In the genomic region with DNA sequence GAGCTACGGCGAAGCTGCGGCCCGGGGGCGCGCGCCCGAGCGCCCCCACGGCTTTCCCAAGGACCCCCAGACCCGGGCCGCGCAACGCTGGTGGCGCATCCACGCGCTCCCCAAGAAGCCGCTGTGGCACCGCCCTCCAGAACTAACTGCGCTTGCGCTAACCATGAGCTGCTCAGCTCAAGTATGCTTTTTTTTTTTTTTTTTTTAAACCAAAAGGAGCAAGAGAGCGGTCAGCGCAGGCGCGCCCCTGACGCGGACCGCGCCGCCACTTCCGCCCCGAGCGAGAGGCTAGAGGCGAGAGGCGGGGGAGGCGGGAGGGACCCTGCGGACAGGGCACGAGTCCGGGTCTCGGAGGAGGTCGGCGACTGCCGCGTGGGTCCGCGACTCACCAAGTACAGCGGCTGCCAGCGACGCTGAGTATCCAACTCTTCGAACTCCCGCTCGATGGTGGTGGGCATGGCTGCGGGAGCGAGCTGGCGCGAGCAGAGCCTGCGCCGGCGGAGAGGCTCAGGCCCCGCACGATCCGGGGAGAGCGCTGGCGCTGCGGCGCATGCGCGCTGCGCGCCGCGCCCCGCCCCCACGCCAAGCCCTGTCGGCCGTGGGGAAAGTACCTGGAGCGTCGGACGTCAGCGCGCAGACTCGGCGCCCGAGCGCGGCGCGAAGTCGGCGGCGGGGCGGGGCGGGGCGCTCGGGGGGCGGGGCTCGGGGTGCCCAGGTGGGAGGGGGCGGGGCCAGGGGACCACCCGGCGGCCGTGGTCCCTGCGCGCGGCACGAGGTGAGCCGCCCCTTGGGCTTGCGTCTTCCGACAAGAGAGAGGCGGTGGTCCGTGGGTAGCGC, we compare ENCODE assay signal across 8 cellular contexts. TPM values are rescaled to one million over a fixed set of nuclear protein-coding genes. Genes with fewer than 3 reads are reported as not detected.
DNase-seq lines count a peak whose midpoint lies in the region; ATAC-seq, FAIRE-seq and TF ChIP-seq lines count a peak whose summit lies in the region.

A gene (minus strand): TSS at position 554 of the 837 bp plus-strand sequence. CDS start 96 bp downstream, at position 458.

- POLR2A ChIA-PET in HepG2 (lab: Yijun Ruan, JAX) = interaction anchor here (0.6 to 2.2 kb wide), 46 partner anchors 8 to 605 kb away, joined by 3 to 33 read pairs (median 4); a partner anchor contains a TSS

- peaks cover 44% of the 10 kb centered on the region for H3K79me2 ChIP-seq in HepG2 (ENCODE audit: insufficient read depth, low read length)

- BruUV-seq in HepG2 (replicated peaks; lab: Mats Ljungman, UMichigan) = no TSS peak

- FAIRE-seq in HepG2 (lab: Jason Lieb, UNC) = peak; percentile 32

- H3K9ac ChIP-seq in HepG2 (ENCODE audit: insufficient read depth, low read depth, low read length) = peak within 1 kb of the TSS; percentile 96

- no peak for TF ChIP-seq CTCF in HepG2 (CRISPR knock-in tag; IDR thresholded peaks at IDR 0.05)

- peak within 1 kb of the TSS; percentile 81 for H3K4me2 ChIP-seq in HepG2 (ENCODE audit: low read depth, low read length)

- H3K27ac ChIP-seq in HepG2 (ENCODE audit: extremely low read length, insufficient read depth, low read length) = peak within 1 kb of the TSS; percentile 99

- no peaks in the 10 kb centered on the region for H4K20me1 ChIP-seq in HepG2 (ENCODE audit: insufficient read depth, low read length)

- H2AFZ ChIP-seq in HepG2 (ENCODE audit: low read length) = no peak within 1 kb of the TSS

- ATAC-seq in GM19397 (IDR thresholded peaks at IDR 0.05; ENCODE audit: unreplicated experiment) = peak; percentile 77
- ATAC-seq in HG03565 (IDR thresholded peaks at IDR 0.05; ENCODE audit: unreplicated experiment) = peak; percentile 62
- ATAC-seq in HepG2 = peak; percentile 90

- TF ChIP-seq POLR2A in HepG2 (IDR thresholded peaks at IDR 0.05; ENCODE audit: insufficient read depth in 1 of 2, low read depth in 2 of 2, low read length in 2 of 2) = peak; percentile 94 to 99

- H3K36me3 ChIP-seq in HepG2 (replicated peaks in 1 of 2; ENCODE audit: control insufficient read depth in 1 of 2, insufficient read depth in 2 of 2, low read length in 2 of 2) = no peaks in the 10 kb centered on the region; a peak in 1 of 5 replicates

- 3% methylated on average over 20 of the region's 111 CpGs for WGBS in HepG2 (ENCODE audit: low lambda C conversion rate)

- CTCF ChIA-PET in HepG2 (lab: Yijun Ruan, JAX; ENCODE audit: low intra/inter-chr PET ratio, low total read pairs) = no interaction called here

- in situ Hi-C loops in HepG2 (cut with HindIII; ENCODE audit: extremely low pct_ligation_motif_present, low pct_unique_long_range_greater_than_20kb) = no loop called here

- H3K9me3 ChIP-seq in HepG2 (ENCODE audit: low read length) = no peaks in the 10 kb centered on the region

- H3K4me3 ChIP-seq in HepG2 (replicated peaks in 1 of 3; ENCODE audit: insufficient read depth in 1 of 3, low read depth in 2 of 3, low read length in 3 of 3) = peak within 1 kb of the TSS; percentile 76 to 94 (median 83)

- intact Hi-C loops in HepG2 (cut with micrococcal nuclease; ENCODE audit: unreplicated experiment) = no loop called here

- DNase-seq in CD1c-positive myeloid dendritic cell (ENCODE audit: extremely low spot score) (peak; percentile 97), NCI-H748 treated with DMSO at 0.1 percent for 48 hours (lab: John Stamatoyannopoulos, UW) (peak; percentile 84), dedifferentiated amniotic fluid mesenchymal stem cell (ENCODE audit: extremely low spot score) (peak; percentile 95), HepG2 (ENCODE audit: low spot score) (peak; percentile 90)
- peak; percentile 78 to 84 for DNase-seq in activated CD4-positive, alpha-beta T cell treated with anti-CD3 and anti-CD28 coated beads, Interleukin-2, amount 50 U/mL, for 24 hours (ENCODE audit: low read depth in 1 of 2, low spot score in 1 of 2)
- DNase-seq in stimulated activated CD4-positive, alpha-beta T cell treated with anti-CD3 and anti-CD28 coated beads, Interleukin-2, amount 100 ng/mL, for 48 hours = peak; percentile 79 to 86

- no peaks in the 10 kb centered on the region; a peak in 1 of 5 replicates for H3K27me3 ChIP-seq in HepG2 (ENCODE audit: control insufficient read depth in 1 of 2, insufficient read depth in 2 of 2, low read length in 2 of 2)

- TF ChIP-seq RAD21 in HepG2 (CRISPR knock-in tag; IDR thresholded peaks at IDR 0.05) = peak; percentile 69

- peaks cover 56% of the 10 kb centered on the region for H3K4me1 ChIP-seq in HepG2 (ENCODE audit: insufficient read depth, low read length)

- TF ChIP-seq EP300 in HepG2 (IDR thresholded peaks at IDR 0.05; ENCODE audit: low read depth in 2 of 2, low read length in 2 of 2) = no peak
- TF ChIP-seq EP300 in HepG2 (CRISPR knock-in tag; IDR thresholded peaks at IDR 0.05; ENCODE audit: borderline replicate concordance) = 0 out of 2 replicates have a peak, but pooled peaks have one; percentile 32

TF ChIP-seq in HepG2, 621 proteins besides CTCF, POLR2A, EP300 and RAD21 (continues in another document):
- TF ChIP-seq, protein P1, sequence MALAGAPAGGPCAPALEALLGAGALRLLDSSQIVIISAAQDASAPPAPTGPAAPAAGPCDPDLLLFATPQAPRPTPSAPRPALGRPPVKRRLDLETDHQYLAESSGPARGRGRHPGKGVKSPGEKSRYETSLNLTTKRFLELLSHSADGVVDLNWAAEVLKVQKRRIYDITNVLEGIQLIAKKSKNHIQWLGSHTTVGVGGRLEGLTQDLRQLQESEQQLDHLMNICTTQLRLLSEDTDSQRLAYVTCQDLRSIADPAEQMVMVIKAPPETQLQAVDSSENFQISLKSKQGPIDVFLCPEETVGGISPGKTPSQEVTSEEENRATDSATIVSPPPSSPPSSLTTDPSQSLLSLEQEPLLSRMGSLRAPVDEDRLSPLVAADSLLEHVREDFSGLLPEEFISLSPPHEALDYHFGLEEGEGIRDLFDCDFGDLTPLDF (CRISPR knock-in tag; IDR thresholded peaks at IDR 0.05) = no peak; the same call in 1 of the 2 replicates
- TF ChIP-seq ZNF33B (CRISPR knock-in tag; IDR thresholded peaks at IDR 0.05) (peak; percentile 72), HDAC1 (CRISPR knock-in tag; IDR thresholded peaks at IDR 0.05) (peak; percentile 77), STAG1 (CRISPR knock-in tag; IDR thresholded peaks at IDR 0.05) (no peak), NR2F6 (IDR thresholded peaks at IDR 0.05) (no peak), NR2F6 (CRISPR knock-in tag; IDR thresholded peaks at IDR 0.05) (peak; percentile 39), CREM (IDR thresholded peaks at IDR 0.05) (peak; percentile 42; the same call in 1 of the 2 replicates), CREM (CRISPR knock-in tag; IDR thresholded peaks at IDR 0.05) (no peak), THYN1 (CRISPR knock-in tag; IDR thresholded peaks at IDR 0.05; ENCODE audit: borderline replicate concordance, low read depth) (no peak), FOXP1 (IDR thresholded peaks at IDR 0.05) (no peak), FOXP1 (CRISPR knock-in tag; IDR thresholded peaks at IDR 0.05) (no peak), HMG20B (CRISPR knock-in tag; conservative IDR thresholded peaks at IDR 0.05) (no peak)
- TF ChIP-seq, protein P2, sequence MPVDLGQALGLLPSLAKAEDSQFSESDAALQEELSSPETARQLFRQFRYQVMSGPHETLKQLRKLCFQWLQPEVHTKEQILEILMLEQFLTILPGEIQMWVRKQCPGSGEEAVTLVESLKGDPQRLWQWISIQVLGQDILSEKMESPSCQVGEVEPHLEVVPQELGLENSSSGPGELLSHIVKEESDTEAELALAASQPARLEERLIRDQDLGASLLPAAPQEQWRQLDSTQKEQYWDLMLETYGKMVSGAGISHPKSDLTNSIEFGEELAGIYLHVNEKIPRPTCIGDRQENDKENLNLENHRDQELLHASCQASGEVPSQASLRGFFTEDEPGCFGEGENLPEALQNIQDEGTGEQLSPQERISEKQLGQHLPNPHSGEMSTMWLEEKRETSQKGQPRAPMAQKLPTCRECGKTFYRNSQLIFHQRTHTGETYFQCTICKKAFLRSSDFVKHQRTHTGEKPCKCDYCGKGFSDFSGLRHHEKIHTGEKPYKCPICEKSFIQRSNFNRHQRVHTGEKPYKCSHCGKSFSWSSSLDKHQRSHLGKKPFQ (CRISPR knock-in tag; IDR thresholded peaks at IDR 0.05; ENCODE audit: insufficient replicate concordance) = no peak
- TF ChIP-seq, protein P3, sequence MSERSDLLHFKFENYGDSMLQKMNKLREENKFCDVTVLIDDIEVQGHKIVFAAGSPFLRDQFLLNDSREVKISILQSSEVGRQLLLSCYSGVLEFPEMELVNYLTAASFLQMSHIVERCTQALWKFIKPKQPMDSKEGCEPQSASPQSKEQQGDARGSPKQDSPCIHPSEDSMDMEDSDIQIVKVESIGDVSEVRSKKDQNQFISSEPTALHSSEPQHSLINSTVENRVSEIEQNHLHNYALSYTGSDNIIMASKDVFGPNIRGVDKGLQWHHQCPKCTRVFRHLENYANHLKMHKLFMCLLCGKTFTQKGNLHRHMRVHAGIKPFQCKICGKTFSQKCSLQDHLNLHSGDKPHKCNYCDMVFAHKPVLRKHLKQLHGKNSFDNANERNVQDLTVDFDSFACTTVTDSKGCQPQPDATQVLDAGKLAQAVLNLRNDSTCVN (CRISPR knock-in tag; IDR thresholded peaks at IDR 0.05; ENCODE audit: borderline replicate concordance) = peak; percentile 62; the same call in 1 of the 2 replicates

RNA-seq across cellular contexts. Expression of the gene that starts here (rescaled TPM):
- total RNA-seq in HepG2 (2016; rRNA removed; fragmentation: Illumina TruSeq; extraction: Trizol) = 41.5 and 50.4 TPM in 2 replicates
- 49.3 and 52.6 TPM in 2 replicates for total RNA-seq in HepG2 (2016; cell fraction: cytosol; rRNA removed; fragmentation: Illumina TruSeq; extraction: Trizol; ENCODE audit: low read depth)
- 38.4 and 56.0 TPM in 2 replicates for total RNA-seq in HepG2 (2016; cell fraction: insoluble cytoplasmic fraction; rRNA removed; fragmentation: Illumina TruSeq; extraction: Trizol)
- 51.7 and 54.4 TPM in 2 replicates for total RNA-seq in HepG2 (2016; cell fraction: membrane; rRNA removed; fragmentation: Illumina TruSeq; extraction: Trizol)
- total RNA-seq in HepG2 (2016; cell fraction: nucleus; rRNA removed; fragmentation: Illumina TruSeq; extraction: Trizol) = 26.0 and 29.7 TPM in 2 replicates
- 19.0 and 24.9 TPM in 2 replicates for polyA plus RNA-seq in HepG2 (2011; rRNA removed)
- 10.2 and 14.5 TPM in 2 replicates for polyA plus RNA-seq in HepG2 (2011; cell fraction: cytosol; rRNA removed)
- polyA plus RNA-seq in HepG2 (2011; cell fraction: nucleus; rRNA removed) = 11.5 and 12.9 TPM in 2 replicates
- polyA plus RNA-seq in HepG2 (2012) = 22.1 and 25.7 TPM in 2 replicates
- 32.5 and 35.5 TPM in 2 replicates for polyA plus RNA-seq in HepG2 (2016; cell fraction: cytosol; fragmentation: Illumina TruSeq; extraction: Trizol; ENCODE audit: low read depth)
- 63.2 and 65.8 TPM in 2 replicates for polyA plus RNA-seq in HepG2 (2016; cell fraction: insoluble cytoplasmic fraction; fragmentation: Illumina TruSeq; extraction: Trizol; ENCODE audit: low read depth)
- polyA plus RNA-seq in HepG2 (2016; cell fraction: membrane; fragmentation: Illumina TruSeq; extraction: Trizol; ENCODE audit: low read depth) = 42.7 and 43.8 TPM in 2 replicates
- polyA plus RNA-seq in HepG2 (2016; cell fraction: nucleus; fragmentation: Illumina TruSeq; extraction: Trizol; ENCODE audit: insufficient read depth, low read depth) = 42.7 and 47.1 TPM in 2 replicates
- 15.3 and 15.9 TPM in 2 replicates for polyA minus RNA-seq in HepG2 (2011; rRNA and poly(A)+ RNA removed; ENCODE audit: low replicate concordance)
- 19.2 and 19.3 TPM in 2 replicates for polyA minus RNA-seq in HepG2 (2011; cell fraction: cytosol; rRNA and poly(A)+ RNA removed)
- polyA minus RNA-seq in HepG2 (2011; cell fraction: nucleus; rRNA and poly(A)+ RNA removed) = 31.0 and 33.9 TPM in 2 replicates

Comparison
In these comparisons a context has a peak if more than half of its experiments do, and no peak if none do; other contexts are left out.
1. Peak in every context shown above with its lines: DNase-seq, ATAC-seq, H3K4me3 ChIP-seq and H3K27ac ChIP-seq.